In genomic region chr1:6613361-6614018, GRCh38 we compare ENCODE assay signal across 8 cellular contexts. TPM values are rescaled to one million over a fixed set of nuclear protein-coding genes. Genes with fewer than 3 reads are reported as not detected.
DNase-seq lines count a peak whose midpoint lies in the region; ATAC-seq lines count a peak whose summit lies in the region.

Gene PHF13 (plus strand): TSS chr1:6613731. CDS start chr1:6614067, 336 bp downstream.

- peaks cover 7% of the 10 kb centered on the region for H3K36me3 Mint-ChIP-seq in activated T-helper 1 cell treated with anti-CD3 and anti-CD28 coated beads, Interleukin-12 subunit alpha, Interleukin-12 subunit beta, Interleukin-2, Interleukin-4 antibody, amounts not matched to agents 30 ng/mL and 10 ng/mL and 1 ng/mL, durations not matched to agents 14 hours and 24 hours and 36 hours (ENCODE audit: low read depth)
- no peaks in the 10 kb centered on the region for H3K36me3 Mint-ChIP-seq in naive B cell
- H3K36me3 Mint-ChIP-seq in stimulated activated effector memory CD8-positive, alpha-beta T cell treated with anti-CD3 and anti-CD28 coated beads, Interleukin-12 subunit alpha, Interleukin-12 subunit beta, amount 100 ng/mL, for 72 hours: peaks cover 21% of the 10 kb centered on the region

- peaks cover 4% of the 10 kb centered on the region for H3K27me3 Mint-ChIP-seq in activated T-helper 1 cell treated with anti-CD3 and anti-CD28 coated beads, Interleukin-12 subunit alpha, Interleukin-12 subunit beta, Interleukin-2, Interleukin-4 antibody, amounts not matched to agents 30 ng/mL and 10 ng/mL and 1 ng/mL, durations not matched to agents 14 hours and 24 hours and 36 hours (ENCODE audit: insufficient read depth)
- no peaks in the 10 kb centered on the region for H3K27me3 Mint-ChIP-seq in naive B cell

- no peaks in the 10 kb centered on the region for H3K9me3 Mint-ChIP-seq in activated T-helper 1 cell treated with anti-CD3 and anti-CD28 coated beads, Interleukin-12 subunit alpha, Interleukin-12 subunit beta, Interleukin-2, Interleukin-4 antibody, amounts not matched to agents 30 ng/mL and 10 ng/mL and 1 ng/mL, durations not matched to agents 14 hours and 24 hours and 36 hours
- H3K9me3 Mint-ChIP-seq in naive B cell: no peaks in the 10 kb centered on the region
- no peaks in the 10 kb centered on the region for H3K9me3 Mint-ChIP-seq in stimulated activated effector memory CD8-positive, alpha-beta T cell treated with anti-CD3 and anti-CD28 coated beads, Interleukin-12 subunit alpha, Interleukin-12 subunit beta, amount 100 ng/mL, for 72 hours

- H3K4me3 Mint-ChIP-seq in activated T-helper 1 cell treated with anti-CD3 and anti-CD28 coated beads, Interleukin-12 subunit alpha, Interleukin-12 subunit beta, Interleukin-2, Interleukin-4 antibody, amounts not matched to agents 30 ng/mL and 10 ng/mL and 1 ng/mL, durations not matched to agents 14 hours and 24 hours and 36 hours: peak within 1 kb of the TSS; percentile 85
- peak within 1 kb of the TSS; percentile 88 to 95 (median 92) for H3K4me3 Mint-ChIP-seq in naive B cell
- peak within 1 kb of the TSS; percentile 89 for H3K4me3 Mint-ChIP-seq in stimulated activated effector memory CD8-positive, alpha-beta T cell treated with anti-CD3 and anti-CD28 coated beads, Interleukin-12 subunit alpha, Interleukin-12 subunit beta, amount 100 ng/mL, for 72 hours

- intact Hi-C loops in activated T-helper 1 cell treated with anti-CD3 and anti-CD28 coated beads, Interleukin-12 subunit alpha, Interleukin-12 subunit beta, Interleukin-2, Interleukin-4 antibody, amounts not matched to agents 30 ng/mL and 10 ng/mL and 1 ng/mL, durations not matched to agents 14 hours and 24 hours and 36 hours (cut with micrococcal nuclease): loop anchor here (1.0 kb wide), 5 partner anchors 11 to 88 kb away; partner anchors contain the start of genes DNAJC11, KLHL21, NOL9 and ZBTB48

- DNase-seq in Daoy (ENCODE audit: low read depth) (peak; percentile 100), GOT3 (lab: John Stamatoyannopoulos, UW) (peak; percentile 98), LHCN-M2 (ENCODE audit: low read depth) (peak; percentile 99), RPMI7951 (ENCODE audit: low read depth) (peak; percentile 99), fibroblast of gingiva (ENCODE audit: low read depth) (peak; percentile 99), naive B cell (peak; percentile 100)
- peak; percentile 99 for DNase-seq in activated T-helper 1 cell treated with anti-CD3 and anti-CD28 coated beads, Interleukin-12 subunit alpha, Interleukin-12 subunit beta, Interleukin-2, Interleukin-4 antibody, amounts not matched to agents 30 ng/mL and 10 ng/mL and 1 ng/mL, durations not matched to agents 14 hours and 24 hours and 36 hours (ENCODE audit: low spot score)
- peak; percentile 98 to 100 for DNase-seq in stimulated activated effector memory CD8-positive, alpha-beta T cell treated with anti-CD3 and anti-CD28 coated beads, Interleukin-12 subunit alpha, Interleukin-12 subunit beta, amount 100 ng/mL, for 72 hours (ENCODE audit: low spot score in 2 of 2)

- ATAC-seq in naive B cell (ENCODE audit: low read depth in 2 of 2): peak; percentile 92 to 94
- peak; percentile 97 for ATAC-seq in stimulated activated effector memory CD8-positive, alpha-beta T cell treated with anti-CD3 and anti-CD28 coated beads, Interleukin-12 subunit alpha, Interleukin-12 subunit beta, amount 100 ng/mL, for 72 hours

- H3K27ac Mint-ChIP-seq in activated T-helper 1 cell treated with anti-CD3 and anti-CD28 coated beads, Interleukin-12 subunit alpha, Interleukin-12 subunit beta, Interleukin-2, Interleukin-4 antibody, amounts not matched to agents 30 ng/mL and 10 ng/mL and 1 ng/mL, durations not matched to agents 14 hours and 24 hours and 36 hours: peak within 1 kb of the TSS; percentile 82
- peak within 1 kb of the TSS; percentile 34 to 87 (median 80) for H3K27ac Mint-ChIP-seq in naive B cell
- H3K27ac Mint-ChIP-seq in stimulated activated effector memory CD8-positive, alpha-beta T cell treated with anti-CD3 and anti-CD28 coated beads, Interleukin-12 subunit alpha, Interleukin-12 subunit beta, amount 100 ng/mL, for 72 hours: peak within 1 kb of the TSS; percentile 89

- peaks cover 24% of the 10 kb centered on the region for H3K4me1 Mint-ChIP-seq in activated T-helper 1 cell treated with anti-CD3 and anti-CD28 coated beads, Interleukin-12 subunit alpha, Interleukin-12 subunit beta, Interleukin-2, Interleukin-4 antibody, amounts not matched to agents 30 ng/mL and 10 ng/mL and 1 ng/mL, durations not matched to agents 14 hours and 24 hours and 36 hours (ENCODE audit: low read depth)
- H3K4me1 Mint-ChIP-seq in naive B cell: peaks cover 14 to 20% (median 18%) of the 10 kb centered on the region in 3 donors
- H3K4me1 Mint-ChIP-seq in stimulated activated effector memory CD8-positive, alpha-beta T cell treated with anti-CD3 and anti-CD28 coated beads, Interleukin-12 subunit alpha, Interleukin-12 subunit beta, amount 100 ng/mL, for 72 hours: peaks cover 26% of the 10 kb centered on the region

RNA-seq across cellular contexts. Expression of gene PHF13, which starts in this region (rescaled TPM):
- 13.6 and 17.0 TPM in 2 replicates for total RNA-seq in Daoy (2014; rRNA removed; shearing (Covaris generic))
- 11.5 and 11.7 TPM in 2 replicates for total RNA-seq in LHCN-M2 (2014; rRNA removed)
- polyA plus RNA-seq in LHCN-M2 (2012): 11.7 TPM
- 10.7 and 11.2 TPM in 2 replicates for total RNA-seq in RPMI7951 (2014; rRNA removed; shearing (Covaris generic))
- 18.8 and 19.5 TPM in 2 replicates for total RNA-seq in activated T-helper 1 cell treated with anti-CD3 and anti-CD28 coated beads, Interleukin-12 subunit alpha, Interleukin-12 subunit beta, Interleukin-2, Interleukin-4 antibody, amounts not matched to agents 30 ng/mL and 10 ng/mL and 1 ng/mL, durations not matched to agents 14 hours and 24 hours and 36 hours
- 1 to 10 TPM; 2.7 to 6.0 (median 4.2) TPM for polyA plus RNA-seq in naive B cell (ENCODE audit: low read depth in 6 of 6)

Comparison
In these comparisons a context has a peak if more than half of its experiments do, and no peak if none do; other contexts are left out.
1. Peak in every context shown above with its lines: DNase-seq and ATAC-seq.